In genomic region chr6:21214738-21215448, GRCh38 we compare ENCODE assay signal across 25 cellular contexts.
"Had no signal": no experiment of that assay in that cellular context is flagged by ENCODE, and none has a peak within 500 bp of the region (broad histone marks: within the 10 kb centered on the region; RNA-seq: fewer than 3 reads in every experiment).

No MANE protein-coding gene starts in this region.

- H3K9me3 Mint-ChIP-seq: activated CD4-positive, alpha-beta T cell treated with anti-CD3 and anti-CD28 coated beads, Interleukin-2, amount 10 ng/mL, durations not matched to agents 24 days and 14 days; activated naive CD8-positive, alpha-beta T cell treated with anti-CD3 and anti-CD28 coated beads, Interleukin-2, amount 50 U/mL, for 24 hours; activated T-helper 1 cell treated with anti-CD3 and anti-CD28 coated beads, Interleukin-12 subunit alpha, Interleukin-12 subunit beta, Interleukin-2, Interleukin-4 antibody, amounts not matched to agents 30 ng/mL and 10 ng/mL and 1 ng/mL, durations not matched to agents 14 hours and 24 hours and 36 hours; T-helper 1 cell treated with Interleukin-12 subunit alpha and Interleukin-12 subunit beta and Interleukin-4 antibody, amounts not matched to agents 30 μg/mL and 1 μg/mL, for 36 hours had no signal

- H3K9me3 ChIP-seq: ascending aorta, body of pancreas, Peyer's patch had no signal

- H3K4me1 ChIP-seq: ascending aorta, body of pancreas, Peyer's patch had no signal

- H3K27me3 ChIP-seq: ascending aorta, body of pancreas, Peyer's patch had no signal

- H3K27me3 Mint-ChIP-seq: activated B cell treated with CpG ODN at 0.5 μM for 24 hours; activated CD4-positive, alpha-beta T cell treated with anti-CD3 and anti-CD28 coated beads, Interleukin-2, amount 10 ng/mL, durations not matched to agents 24 days and 14 days; activated CD8-positive, alpha-beta memory T cell treated with anti-CD3 and anti-CD28 coated beads, Interleukin-2, amount 10 ng/mL, durations not matched to agents 7 days and 5 days; activated naive CD8-positive, alpha-beta T cell treated with anti-CD3 and anti-CD28 coated beads, Interleukin-2, amount 50 U/mL, for 24 hours; activated T-cell treated with anti-CD3 and anti-CD28 coated beads, Interleukin-2, amount 50 U/mL, for 24 hours; central memory CD8-positive, alpha-beta T cell had no signal

- H3K4me3 Mint-ChIP-seq: activated B cell treated with CpG ODN at 0.5 μM for 24 hours; activated CD4-positive, alpha-beta T cell treated with anti-CD3 and anti-CD28 coated beads, Interleukin-2, amount 10 ng/mL, durations not matched to agents 24 days and 14 days; activated CD8-positive, alpha-beta memory T cell treated with anti-CD3 and anti-CD28 coated beads, Interleukin-2, amount 10 ng/mL, durations not matched to agents 7 days and 5 days; activated naive CD8-positive, alpha-beta T cell treated with anti-CD3 and anti-CD28 coated beads, Interleukin-2, amount 50 U/mL, for 24 hours; activated T-cell treated with anti-CD3 and anti-CD28 coated beads, Interleukin-2, amount 50 U/mL, for 24 hours; activated T-helper 1 cell treated with anti-CD3 and anti-CD28 coated beads, Interleukin-12 subunit alpha, Interleukin-12 subunit beta, Interleukin-2, Interleukin-4 antibody, amounts not matched to agents 30 ng/mL and 10 ng/mL and 1 ng/mL, durations not matched to agents 14 hours and 24 hours and 36 hours; central memory CD8-positive, alpha-beta T cell; T-helper 1 cell treated with Interleukin-12 subunit alpha and Interleukin-12 subunit beta and Interleukin-4 antibody, amounts not matched to agents 30 μg/mL and 1 μg/mL, for 36 hours had no signal

- H3K4me3 ChIP-seq: ascending aorta, body of pancreas, Peyer's patch had no signal

- H3K27ac ChIP-seq: ascending aorta, body of pancreas, Peyer's patch had no signal

- ATAC-seq: activated CD8-positive, alpha-beta memory T cell treated with anti-CD3 and anti-CD28 coated beads, Interleukin-2, amount 10 ng/mL, durations not matched to agents 7 days and 5 days; activated naive CD4-positive, alpha-beta T cell treated with anti-CD3 and anti-CD28 coated beads, Interleukin-2, amount 50 U/mL, for 72 hours; activated naive CD8-positive, alpha-beta T cell treated with anti-CD3 and anti-CD28 coated beads, Interleukin-2, amount 50 U/mL, for 24 hours; body of pancreas had no signal

- H3K27ac Mint-ChIP-seq: activated B cell treated with CpG ODN at 0.5 μM for 24 hours; activated CD4-positive, alpha-beta T cell treated with anti-CD3 and anti-CD28 coated beads, Interleukin-2, amount 10 ng/mL, durations not matched to agents 24 days and 14 days; activated CD8-positive, alpha-beta memory T cell treated with anti-CD3 and anti-CD28 coated beads, Interleukin-2, amount 10 ng/mL, durations not matched to agents 7 days and 5 days; activated naive CD4-positive, alpha-beta T cell treated with anti-CD3 and anti-CD28 coated beads, Interleukin-2, amount 50 U/mL, for 72 hours; activated naive CD8-positive, alpha-beta T cell treated with anti-CD3 and anti-CD28 coated beads, Interleukin-2, amount 50 U/mL, for 24 hours; activated T-cell treated with anti-CD3 and anti-CD28 coated beads, Interleukin-2, amount 50 U/mL, for 24 hours; activated T-helper 1 cell treated with anti-CD3 and anti-CD28 coated beads, Interleukin-12 subunit alpha, Interleukin-12 subunit beta, Interleukin-2, Interleukin-4 antibody, amounts not matched to agents 30 ng/mL and 10 ng/mL and 1 ng/mL, durations not matched to agents 14 hours and 24 hours and 36 hours; T-helper 1 cell treated with Interleukin-12 subunit alpha and Interleukin-12 subunit beta and Interleukin-4 antibody, amounts not matched to agents 30 μg/mL and 1 μg/mL, for 36 hours had no signal

- DNase-seq: activated B cell treated with CpG ODN at 0.5 μM for 24 hours; activated CD4-positive, alpha-beta T cell treated with anti-CD3 and anti-CD28 coated beads for 1 hour; activated CD4-positive, alpha-beta T cell treated with anti-CD3 and anti-CD28 coated beads, Interleukin-2, amount 10 ng/mL, durations not matched to agents 24 days and 14 days; activated CD4-positive, alpha-beta T cell treated with anti-CD3 and anti-CD28 coated beads, Interleukin-2, amount 50 U/mL, for 48 hours; activated CD8-positive, alpha-beta memory T cell treated with anti-CD3 and anti-CD28 coated beads, Interleukin-2, amount 10 ng/mL, durations not matched to agents 7 days and 5 days; activated effector memory CD4-positive, alpha-beta T cell treated with Interleukin-2 at 50 U/mL for 16 hours; activated naive CD4-positive, alpha-beta T cell; activated naive CD8-positive, alpha-beta T cell treated with anti-CD3 and anti-CD28 coated beads, Interleukin-2, amount 50 U/mL, for 24 hours; activated T-cell treated with anti-CD3 and anti-CD28 coated beads, Interleukin-2, amount 50 U/mL, for 24 hours; amniotic stem cell; body of pancreas; KG1; NCI-H1092; NCI-H1417 treated with DMSO at 0.1 percent for 48 hours; NCI-H1694 treated with DMSO at 0.1 percent for 48 hours; NCI-H2029 treated with DMSO at 0.1 percent for 48 hours; NCI-H446; Peyer's patch; SHP77; T-helper 9 cell had no signal

- H3K4me1 Mint-ChIP-seq: activated CD4-positive, alpha-beta T cell treated with anti-CD3 and anti-CD28 coated beads, Interleukin-2, amount 10 ng/mL, durations not matched to agents 24 days and 14 days; activated CD8-positive, alpha-beta memory T cell treated with anti-CD3 and anti-CD28 coated beads, Interleukin-2, amount 10 ng/mL, durations not matched to agents 7 days and 5 days; central memory CD8-positive, alpha-beta T cell had no signal
